1 cellular context compared by ENCODE assay signal in genomic region chr2:24912986-24913385, GRCh38.
TF ChIP-seq lines count a peak whose summit lies in the region.

No MANE protein-coding gene starts in this region.

TF ChIP-seq in GM23338, 12 proteins besides CTCF, POLR2A, EP300 and RAD21 (continued from another document):
- no peak for TF ChIP-seq ZNF462 (CRISPR knock-in tag; IDR thresholded peaks at IDR 0.05)
- TF ChIP-seq REST (IDR thresholded peaks at IDR 0.05; ENCODE audit: unreplicated experiment): no peak
- no peak for TF ChIP-seq EZH2phosphoT487 (IDR thresholded peaks at IDR 0.05; ENCODE audit: unreplicated experiment)
- no peak for TF ChIP-seq ZNF114 (CRISPR knock-in tag; IDR thresholded peaks at IDR 0.05)
- TF ChIP-seq POLR2AphosphoS5 (IDR thresholded peaks at IDR 0.05; ENCODE audit: low read depth): no peak
- no peak for TF ChIP-seq ZNF331 (CRISPR knock-in tag; IDR thresholded peaks at IDR 0.05; ENCODE audit: low read depth)
- no peak for TF ChIP-seq STAT1 (IDR thresholded peaks at IDR 0.05; ENCODE audit: unreplicated experiment)
- TF ChIP-seq CREB1 (CRISPR knock-in tag; IDR thresholded peaks at IDR 0.05; ENCODE audit: low read depth): no peak
- no peak for TF ChIP-seq ETS1 (IDR thresholded peaks at IDR 0.05)
- TF ChIP-seq NANOG (IDR thresholded peaks at IDR 0.05; ENCODE audit: borderline replicate concordance): no peak
